ENCODE assay signal across 1 cellular context in the genomic region with DNA sequence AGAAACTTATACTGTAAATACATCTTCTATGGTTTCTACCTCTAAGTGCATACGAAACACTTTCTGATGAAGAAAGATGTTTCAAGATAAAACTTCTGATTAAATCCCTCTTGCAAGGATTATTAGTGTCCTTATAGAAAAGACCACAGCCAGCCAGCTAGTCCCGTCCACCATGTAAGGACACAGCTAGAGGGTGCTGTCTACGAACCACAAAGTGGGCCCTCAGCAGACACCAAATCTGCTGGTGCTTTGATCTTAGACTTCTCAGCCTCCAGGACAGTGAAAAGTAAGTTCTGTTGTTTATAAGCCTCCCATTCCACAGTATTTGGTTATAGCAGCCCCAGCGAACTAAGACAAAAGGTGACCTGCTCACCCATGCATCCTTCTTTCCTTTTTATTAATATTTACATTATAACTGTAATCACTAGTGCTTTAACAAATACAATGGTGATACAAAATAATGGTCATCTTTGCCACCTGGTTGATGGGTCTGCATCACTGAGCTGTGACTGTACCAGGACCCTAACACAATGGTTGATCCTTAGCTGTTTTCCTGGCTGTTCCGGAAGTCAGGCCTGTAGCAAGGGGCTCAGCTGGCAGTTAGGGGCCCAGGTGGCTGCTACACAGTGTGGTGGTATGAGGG.
TF ChIP-seq lines count a peak whose summit lies in the region.

No MANE protein-coding gene starts in this region.

TF ChIP-seq in GM12878, 131 proteins besides CTCF, POLR2A, EP300 and RAD21 (continued from another document):
- no peak for TF ChIP-seq SPI1 (IDR thresholded peaks at IDR 0.05; ENCODE audit: borderline replicate concordance, insufficient read depth, low read depth, low read length)
- TF ChIP-seq, protein P1, sequence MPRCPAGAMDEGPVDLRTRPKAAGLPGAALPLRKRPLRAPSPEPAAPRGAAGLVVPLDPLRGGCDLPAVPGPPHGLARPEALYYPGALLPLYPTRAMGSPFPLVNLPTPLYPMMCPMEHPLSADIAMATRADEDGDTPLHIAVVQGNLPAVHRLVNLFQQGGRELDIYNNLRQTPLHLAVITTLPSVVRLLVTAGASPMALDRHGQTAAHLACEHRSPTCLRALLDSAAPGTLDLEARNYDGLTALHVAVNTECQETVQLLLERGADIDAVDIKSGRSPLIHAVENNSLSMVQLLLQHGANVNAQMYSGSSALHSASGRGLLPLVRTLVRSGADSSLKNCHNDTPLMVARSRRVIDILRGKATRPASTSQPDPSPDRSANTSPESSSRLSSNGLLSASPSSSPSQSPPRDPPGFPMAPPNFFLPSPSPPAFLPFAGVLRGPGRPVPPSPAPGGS (IDR thresholded peaks at IDR 0.05; ENCODE audit: borderline replicate concordance, insufficient read depth, low read depth, low read length, poor library complexity, severe bottlenecking), result no peak
- TF ChIP-seq HCFC1 (IDR thresholded peaks at IDR 0.05; ENCODE audit: low read length), result no peak
- TF ChIP-seq, protein P2, sequence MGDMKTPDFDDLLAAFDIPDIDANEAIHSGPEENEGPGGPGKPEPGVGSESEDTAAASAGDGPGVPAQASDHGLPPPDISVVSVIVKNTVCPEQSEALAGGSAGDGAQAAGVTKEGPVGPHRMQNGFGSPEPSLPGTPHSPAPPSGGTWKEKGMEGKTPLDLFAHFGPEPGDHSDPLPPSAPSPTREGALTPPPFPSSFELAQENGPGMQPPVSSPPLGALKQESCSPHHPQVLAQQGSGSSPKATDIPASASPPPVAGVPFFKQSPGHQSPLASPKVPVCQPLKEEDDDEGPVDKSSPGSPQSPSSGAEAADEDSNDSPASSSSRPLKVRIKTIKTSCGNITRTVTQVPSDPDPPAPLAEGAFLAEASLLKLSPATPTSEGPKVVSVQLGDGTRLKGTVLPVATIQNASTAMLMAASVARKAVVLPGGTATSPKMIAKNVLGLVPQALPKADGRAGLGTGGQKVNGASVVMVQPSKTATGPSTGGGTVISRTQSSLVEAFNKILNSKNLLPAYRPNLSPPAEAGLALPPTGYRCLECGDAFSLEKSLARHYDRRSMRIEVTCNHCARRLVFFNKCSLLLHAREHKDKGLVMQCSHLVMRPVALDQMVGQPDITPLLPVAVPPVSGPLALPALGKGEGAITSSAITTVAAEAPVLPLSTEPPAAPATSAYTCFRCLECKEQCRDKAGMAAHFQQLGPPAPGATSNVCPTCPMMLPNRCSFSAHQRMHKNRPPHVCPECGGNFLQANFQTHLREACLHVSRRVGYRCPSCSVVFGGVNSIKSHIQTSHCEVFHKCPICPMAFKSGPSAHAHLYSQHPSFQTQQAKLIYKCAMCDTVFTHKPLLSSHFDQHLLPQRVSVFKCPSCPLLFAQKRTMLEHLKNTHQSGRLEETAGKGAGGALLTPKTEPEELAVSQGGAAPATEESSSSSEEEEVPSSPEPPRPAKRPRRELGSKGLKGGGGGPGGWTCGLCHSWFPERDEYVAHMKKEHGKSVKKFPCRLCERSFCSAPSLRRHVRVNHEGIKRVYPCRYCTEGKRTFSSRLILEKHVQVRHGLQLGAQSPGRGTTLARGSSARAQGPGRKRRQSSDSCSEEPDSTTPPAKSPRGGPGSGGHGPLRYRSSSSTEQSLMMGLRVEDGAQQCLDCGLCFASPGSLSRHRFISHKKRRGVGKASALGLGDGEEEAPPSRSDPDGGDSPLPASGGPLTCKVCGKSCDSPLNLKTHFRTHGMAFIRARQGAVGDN (IDR thresholded peaks at IDR 0.05), result no peak
- no peak for TF ChIP-seq ZNF207 (IDR thresholded peaks at IDR 0.05; ENCODE audit: borderline replicate concordance)
- peak; percentile 28 for TF ChIP-seq RUNX3 (IDR thresholded peaks at IDR 0.05; ENCODE audit: low read length)
